ENCODE assay signal across 29 cellular contexts in the genomic region with DNA sequence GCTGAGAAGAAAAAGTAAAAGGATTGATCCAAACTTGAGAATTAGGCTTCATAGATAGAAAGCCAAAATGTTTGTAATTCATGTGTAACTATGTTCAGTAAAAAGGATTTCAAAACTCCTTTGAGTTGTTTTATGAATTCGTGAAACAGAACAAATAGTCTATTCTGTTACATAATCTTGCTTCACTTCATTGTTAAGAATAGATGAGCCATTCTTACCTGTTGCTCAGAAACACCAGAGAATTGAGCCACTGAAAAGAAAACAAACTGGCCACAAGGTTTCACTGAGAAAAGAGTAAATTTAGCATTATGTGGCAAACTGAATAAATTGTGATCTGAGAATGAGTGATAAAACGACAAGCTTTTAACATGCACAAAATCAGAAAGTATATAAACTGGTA.
"Had no signal": no experiment of that assay in that cellular context is flagged by ENCODE, and none has a peak within 500 bp of the region (broad histone marks: within the 10 kb centered on the region; RNA-seq: fewer than 3 reads in every experiment).

No MANE protein-coding gene starts in this region.

- H3K36me3 Mint-ChIP-seq: activated naive CD8-positive, alpha-beta T cell; brain; memory B cell; naive thymus-derived CD8-positive, alpha-beta T cell; neural progenitor cell had no signal

- H3K4me3 Mint-ChIP-seq: activated naive CD8-positive, alpha-beta T cell; dendritic cell treated with granulocyte-macrophage colony-stimulating factor and Interleukin-4, amounts not matched to agents 40 ng/mL and 50 ng/mL, for 4 days; memory B cell; naive thymus-derived CD8-positive, alpha-beta T cell; neural progenitor cell; T-helper 17 cell had no signal

- H3K36me3 ChIP-seq: neural progenitor cell, right lobe of liver, transverse colon, WERI-Rb-1 had no signal

- H3K27me3 Mint-ChIP-seq: dendritic cell treated with granulocyte-macrophage colony-stimulating factor and Interleukin-4, amounts not matched to agents 40 ng/mL and 50 ng/mL, for 4 days had no signal

- H3K27ac ChIP-seq: neural progenitor cell, right lobe of liver, testis, transverse colon, WERI-Rb-1 had no signal

- H3K27ac Mint-ChIP-seq: activated naive CD8-positive, alpha-beta T cell; dendritic cell treated with granulocyte-macrophage colony-stimulating factor and Interleukin-4, amounts not matched to agents 40 ng/mL and 50 ng/mL, for 4 days; memory B cell; naive thymus-derived CD8-positive, alpha-beta T cell; neural progenitor cell; T-helper 17 cell had no signal

- DNase-seq: activated CD4-positive, alpha-beta T cell treated with anti-CD3 and anti-CD28 coated beads for 48 hours; activated CD4-positive, alpha-beta T cell treated with anti-CD3 and anti-CD28 coated beads, Interleukin-2, amount 50 U/mL, for 48 hours; activated CD8-positive, alpha-beta memory T cell treated with anti-CD3 and anti-CD28 coated beads for 24 hours; activated effector memory CD4-positive, alpha-beta T cell treated with Interleukin-2 at 50 U/mL for 16 hours; activated naive CD4-positive, alpha-beta T cell treated with Interleukin-2 at 50 U/mL for 16 hours; anterior cingulate cortex; central memory CD4-positive, alpha-beta T cell; effector CD4-positive, alpha-beta T cell; erythroblast; head of caudate nucleus; hippocampal formation; kidney; left colon; naive thymus-derived CD8-positive, alpha-beta T cell; right lobe of liver; stimulated activated CD4-positive, alpha-beta T cell treated with anti-CD3 and anti-CD28 coated beads, Interleukin-2, amount 100 ng/mL, for 48 hours; stimulated activated naive CD8-positive, alpha-beta T cell treated with anti-CD3 and anti-CD28 coated beads, Interleukin-15, Interleukin-2, amounts not matched to agents 100 U/mL and 50 U/mL, for 24 hours; T-helper 17 cell; T1000; testis; transverse colon; WERI-Rb-1 had no signal

- H3K4me3 ChIP-seq: neural progenitor cell, right lobe of liver, testis, transverse colon had no signal

- FAIRE-seq: endometrium, kidney had no signal

- H3K9me3 ChIP-seq: right lobe of liver, testis, transverse colon had no signal

- H3K4me1 ChIP-seq: neural progenitor cell, right lobe of liver had no signal

- H3K27me3 ChIP-seq: right lobe of liver, testis, transverse colon had no signal

- H3K9me3 Mint-ChIP-seq: brain; dendritic cell treated with granulocyte-macrophage colony-stimulating factor and Interleukin-4, amounts not matched to agents 40 ng/mL and 50 ng/mL, for 4 days; memory B cell; naive thymus-derived CD8-positive, alpha-beta T cell; neural progenitor cell had no signal

- ATAC-seq: activated CD4-positive, CD25-positive, alpha-beta regulatory T cell treated with anti-CD3 and anti-CD28 coated beads, Interleukin-2, amount 50 U/mL, for 24 hours; left colon; naive thymus-derived CD8-positive, alpha-beta T cell; right lobe of liver; stimulated activated naive CD8-positive, alpha-beta T cell treated with anti-CD3 and anti-CD28 coated beads, Interleukin-15, Interleukin-2, amounts not matched to agents 100 U/mL and 50 U/mL, for 24 hours; T-helper 17 cell had no signal
